In genomic region chrX:24063488-24063887, GRCh38 we compare ENCODE assay signal across 18 cellular contexts.
"Had no signal": no experiment of that assay in that cellular context is flagged by ENCODE, and none has a peak within 500 bp of the region (broad histone marks: within the 10 kb centered on the region; RNA-seq: fewer than 3 reads in every experiment).

No MANE protein-coding gene starts in this region.

- ATAC-seq: esophagus mucosa; gastrocnemius medialis; left ventricle myocardium superior; lower lobe of right lung; natural killer cell; sciatic nerve; stimulated activated memory B cell treated with anti-CD40 and anti-IgM and Interleukin-4, amounts not matched to agents 10 μg/mL and 1 μg/mL and 100 μg/mL, for 72 hours; stimulated activated naive CD8-positive, alpha-beta T cell treated with anti-CD3 and anti-CD28 coated beads, Interleukin-15, Interleukin-2, amounts not matched to agents 100 U/mL and 50 U/mL, for 24 hours; upper lobe of right lung had no signal

- H3K27ac Mint-ChIP-seq: natural killer cell; progenitor cell of endocrine pancreas; stimulated activated memory B cell treated with anti-CD40 and anti-IgM and Interleukin-4, amounts not matched to agents 10 μg/mL and 1 μg/mL and 100 μg/mL, for 72 hours had no signal

- H3K4me1 Mint-ChIP-seq: natural killer cell; stimulated activated memory B cell treated with anti-CD40 and anti-IgM and Interleukin-4, amounts not matched to agents 10 μg/mL and 1 μg/mL and 100 μg/mL, for 72 hours had no signal

- FAIRE-seq: keratinocyte had no signal

- DNase-seq: foreskin fibroblast; gastrocnemius medialis; head of caudate nucleus; left ventricle myocardium superior; lower lobe of right lung; natural killer cell; occipital lobe; stimulated activated CD4-positive, alpha-beta T cell treated with anti-CD3 and anti-CD28 coated beads, Interleukin-2, amount 100 ng/mL, for 24 hours; stimulated activated CD4-positive, alpha-beta T cell treated with anti-CD3 and anti-CD28 coated beads, Interleukin-4, amount 100 ng/mL, for 4 hours; stimulated activated naive CD8-positive, alpha-beta T cell treated with anti-CD3 and anti-CD28 coated beads, Interleukin-15, Interleukin-2, amounts not matched to agents 100 U/mL and 50 U/mL, for 24 hours; transverse colon; upper lobe of right lung; uterus had no signal

- H3K4me3 Mint-ChIP-seq: natural killer cell; stimulated activated memory B cell treated with anti-CD40 and anti-IgM and Interleukin-4, amounts not matched to agents 10 μg/mL and 1 μg/mL and 100 μg/mL, for 72 hours had no signal

- H3K9me3 Mint-ChIP-seq: natural killer cell; stimulated activated memory B cell treated with anti-CD40 and anti-IgM and Interleukin-4, amounts not matched to agents 10 μg/mL and 1 μg/mL and 100 μg/mL, for 72 hours had no signal

- H3K27me3 Mint-ChIP-seq: progenitor cell of endocrine pancreas; stimulated activated memory B cell treated with anti-CD40 and anti-IgM and Interleukin-4, amounts not matched to agents 10 μg/mL and 1 μg/mL and 100 μg/mL, for 72 hours had no signal
